Comparison of ENCODE assay signal across 1 cellular context in genomic region chr2:16746833-16747232, GRCh38.
TF ChIP-seq lines count a peak whose summit lies in the region.

No MANE protein-coding gene starts in this region.

TF ChIP-seq in K562, 482 proteins besides CTCF, POLR2A, EP300 and RAD21 (continued from another document and continues in another):
- TF ChIP-seq ZNF655 (CRISPR knock-in tag; IDR thresholded peaks at IDR 0.05) (no peak), MLX (CRISPR knock-in tag; conservative IDR thresholded peaks at IDR 0.05) (no peak), CXXC5 (CRISPR knock-in tag; IDR thresholded peaks at IDR 0.05) (0 out of 2 replicates have a peak, but pooled peaks have one; percentile 35), MGA (IDR thresholded peaks at IDR 0.05) (peak; percentile 6; the same call in 1 of the 2 replicates), ZNF609 (CRISPR knock-in tag; IDR thresholded peaks at IDR 0.05; ENCODE audit: borderline replicate concordance) (no peak), ZMIZ1 (IDR thresholded peaks at IDR 0.05; ENCODE audit: low read depth in 2 of 2, low read length in 2 of 2) (peak in 1 of 2 experiments; percentile 69; a peak in 2 of 4 replicates), KDM5B (IDR thresholded peaks at IDR 0.05; ENCODE audit: insufficient replicate concordance, low read depth, low read length) (no peak), ZC3H4 (CRISPR knock-in tag; IDR thresholded peaks at IDR 0.05; ENCODE audit: borderline replicate concordance) (no peak), HMBOX1 (IDR thresholded peaks at IDR 0.05) (peak; percentile 21; the same call in 1 of the 2 replicates), PML (IDR thresholded peaks at IDR 0.05; ENCODE audit: low read length) (peak; percentile 42; the same call in 1 of the 2 replicates), CHD4 (IDR thresholded peaks at IDR 0.05; ENCODE audit: insufficient read depth, insufficient replicate concordance, low read depth, low read length, poor library complexity, severe bottlenecking) (no peak), JUND (IDR thresholded peaks at IDR 0.05; ENCODE audit: borderline replicate concordance, low read depth, low read length) (peak; percentile 22; the same call in 1 of the 2 replicates), JUND (tag; IDR thresholded peaks at IDR 0.05; ENCODE audit: borderline replicate concordance, low read depth, low read length) (no peak; the same call in 2 of the 3 replicates), ZNF274 (IDR thresholded peaks at IDR 0.05; ENCODE audit: borderline replicate concordance, low read depth, low read length) (no peak), TAL1 (IDR thresholded peaks at IDR 0.05) (peak; percentile 84), PKNOX1 (IDR thresholded peaks at IDR 0.05) (peak; percentile 61; the same call in 1 of the 2 replicates), PPARD (CRISPR knock-in tag; IDR thresholded peaks at IDR 0.05) (no peak), ZEB2 (IDR thresholded peaks at IDR 0.05) (peak; percentile 74), RFX1 (IDR thresholded peaks at IDR 0.05) (no peak), GMEB1 (CRISPR knock-in tag; IDR thresholded peaks at IDR 0.05) (no peak)
